ENCODE assay signal across 28 cellular contexts in genomic region chr10:81116201-81116600, GRCh38.
DNase-seq lines count a peak whose midpoint lies in the region; ATAC-seq, FAIRE-seq and TF ChIP-seq lines count a peak whose summit lies in the region.
"Had no signal": no experiment of that assay in that cellular context is flagged by ENCODE, and none has a peak within 500 bp of the region (broad histone marks: within the 10 kb centered on the region; RNA-seq: fewer than 3 reads in every experiment).

No MANE protein-coding gene starts in this region.

- H3K4me1 Mint-ChIP-seq in stimulated activated effector memory CD8-positive, alpha-beta T cell treated with anti-CD3 and anti-CD28 coated beads, Interleukin-12 subunit alpha, Interleukin-12 subunit beta, amount 100 ng/mL, for 72 hours = no peaks in the 10 kb centered on the region
- H3K4me1 Mint-ChIP-seq: activated CD4-positive, alpha-beta T cell treated with anti-CD3 and anti-CD28 coated beads, Interleukin-2, amount 10 ng/mL, durations not matched to agents 7 days and 5 days; B cell; CD8-positive, alpha-beta memory T cell; naive thymus-derived CD8-positive, alpha-beta T cell had no signal

- H3K27me3 ChIP-seq in foreskin keratinocyte = no peaks in the 10 kb centered on the region
- H3K27me3 ChIP-seq: cardiac muscle cell, MG63, Peyer's patch, upper lobe of left lung had no signal

- peaks cover 3% of the 10 kb centered on the region for H3K9me3 Mint-ChIP-seq in stimulated activated effector memory CD8-positive, alpha-beta T cell treated with anti-CD3 and anti-CD28 coated beads, Interleukin-12 subunit alpha, Interleukin-12 subunit beta, amount 100 ng/mL, for 72 hours
- H3K9me3 Mint-ChIP-seq: activated CD4-positive, alpha-beta T cell treated with anti-CD3 and anti-CD28 coated beads, Interleukin-2, amount 10 ng/mL, durations not matched to agents 7 days and 5 days had no signal

- no peak for FAIRE-seq in urothelium cell line (lab: Jason Lieb, UNC)

- no peak for TF ChIP-seq CTCF in foreskin keratinocyte (conservative IDR thresholded peaks at IDR 0.05)

- H3K4me1 ChIP-seq in foreskin keratinocyte = peaks cover 12% of the 10 kb centered on the region
- H3K4me1 ChIP-seq: Peyer's patch, upper lobe of left lung had no signal

- no peak overlapping the region for H3K27ac ChIP-seq in foreskin keratinocyte
- H3K27ac ChIP-seq: cardiac muscle cell, coronary artery, Peyer's patch, upper lobe of left lung had no signal

- peak; percentile 97 for ATAC-seq in foreskin keratinocyte
- no peak for ATAC-seq in stimulated activated effector memory CD8-positive, alpha-beta T cell treated with anti-CD3 and anti-CD28 coated beads, Interleukin-12 subunit alpha, Interleukin-12 subunit beta, amount 100 ng/mL, for 72 hours
- ATAC-seq in GM21381 (IDR thresholded peaks at IDR 0.05; ENCODE audit: unreplicated experiment) = no peak
- ATAC-seq in HG03432 (IDR thresholded peaks at IDR 0.05; ENCODE audit: unreplicated experiment) = no peak
- ATAC-seq: left cardiac atrium; naive thymus-derived CD8-positive, alpha-beta T cell had no signal

- no peaks in the 10 kb centered on the region for H3K36me3 Mint-ChIP-seq in stimulated activated effector memory CD8-positive, alpha-beta T cell treated with anti-CD3 and anti-CD28 coated beads, Interleukin-12 subunit alpha, Interleukin-12 subunit beta, amount 100 ng/mL, for 72 hours
- H3K36me3 Mint-ChIP-seq: CD8-positive, alpha-beta memory T cell; naive thymus-derived CD8-positive, alpha-beta T cell had no signal

- DNase-seq in SIG-M5 treated with dmso at 0.1 percent for 504 hours (lab: John Stamatoyannopoulos, UW; ENCODE audit: unreplicated experiment) = peak; percentile 5
- DNase-seq in SIG-M5 (lab: John Stamatoyannopoulos, UW) = no peak
- DNase-seq in SW480 (ENCODE audit: low spot score) = peak; percentile 14
- DNase-seq in foreskin keratinocyte = peak; percentile 34 to 80
- peak; percentile 41 for DNase-seq in urothelium cell line (ENCODE audit: low spot score)
- DNase-seq in stimulated activated effector memory CD8-positive, alpha-beta T cell treated with anti-CD3 and anti-CD28 coated beads, Interleukin-12 subunit alpha, Interleukin-12 subunit beta, amount 100 ng/mL, for 72 hours (ENCODE audit: low spot score in 2 of 2) = no peak
- DNase-seq: 8988T; activated CD4-positive, alpha-beta T cell treated with anti-CD3 and anti-CD28 coated beads, Interleukin-2, amount 10 ng/mL, durations not matched to agents 7 days and 5 days; activated naive CD4-positive, alpha-beta T cell treated with anti-CD3 and anti-CD28 coated beads, Interleukin-2, amount 50 U/mL, for 16 hours; CD8-positive, alpha-beta memory T cell; DMS79; GF-D8; HCEC 1CT; left cardiac atrium; MG63; naive thymus-derived CD8-positive, alpha-beta T cell; NCI-H1436; Peyer's patch; retina; SK-N-SH; substantia nigra; T-helper 2 cell; upper lobe of left lung had no signal

- H3K27ac Mint-ChIP-seq in stimulated activated effector memory CD8-positive, alpha-beta T cell treated with anti-CD3 and anti-CD28 coated beads, Interleukin-12 subunit alpha, Interleukin-12 subunit beta, amount 100 ng/mL, for 72 hours = no peak overlapping the region
- H3K27ac Mint-ChIP-seq: activated CD4-positive, alpha-beta T cell treated with anti-CD3 and anti-CD28 coated beads, Interleukin-2, amount 10 ng/mL, durations not matched to agents 7 days and 5 days; B cell; CD8-positive, alpha-beta memory T cell; naive thymus-derived CD8-positive, alpha-beta T cell had no signal

- no peak overlapping the region for H3K4me3 Mint-ChIP-seq in stimulated activated effector memory CD8-positive, alpha-beta T cell treated with anti-CD3 and anti-CD28 coated beads, Interleukin-12 subunit alpha, Interleukin-12 subunit beta, amount 100 ng/mL, for 72 hours
- H3K4me3 Mint-ChIP-seq: activated CD4-positive, alpha-beta T cell treated with anti-CD3 and anti-CD28 coated beads, Interleukin-2, amount 10 ng/mL, durations not matched to agents 7 days and 5 days; B cell; CD8-positive, alpha-beta memory T cell; naive thymus-derived CD8-positive, alpha-beta T cell had no signal

Comparison
In these comparisons a context has a peak if more than half of its experiments do, and no peak if none do; other contexts are left out.
1. DNase-seq: peak in SIG-M5 treated with dmso at 0.1 percent for 504 hours (single experiment), SW480 (single experiment), foreskin keratinocyte (2 of 2) and urothelium cell line (single experiment); none in SIG-M5 (single experiment) and stimulated activated effector memory CD8-positive, alpha-beta T cell treated with anti-CD3 and anti-CD28 coated beads, Interleukin-12 subunit alpha, Interleukin-12 subunit beta, amount 100 ng/mL, for 72 hours (0 of 2).